9 cellular contexts compared by ENCODE assay signal in the genomic region with DNA sequence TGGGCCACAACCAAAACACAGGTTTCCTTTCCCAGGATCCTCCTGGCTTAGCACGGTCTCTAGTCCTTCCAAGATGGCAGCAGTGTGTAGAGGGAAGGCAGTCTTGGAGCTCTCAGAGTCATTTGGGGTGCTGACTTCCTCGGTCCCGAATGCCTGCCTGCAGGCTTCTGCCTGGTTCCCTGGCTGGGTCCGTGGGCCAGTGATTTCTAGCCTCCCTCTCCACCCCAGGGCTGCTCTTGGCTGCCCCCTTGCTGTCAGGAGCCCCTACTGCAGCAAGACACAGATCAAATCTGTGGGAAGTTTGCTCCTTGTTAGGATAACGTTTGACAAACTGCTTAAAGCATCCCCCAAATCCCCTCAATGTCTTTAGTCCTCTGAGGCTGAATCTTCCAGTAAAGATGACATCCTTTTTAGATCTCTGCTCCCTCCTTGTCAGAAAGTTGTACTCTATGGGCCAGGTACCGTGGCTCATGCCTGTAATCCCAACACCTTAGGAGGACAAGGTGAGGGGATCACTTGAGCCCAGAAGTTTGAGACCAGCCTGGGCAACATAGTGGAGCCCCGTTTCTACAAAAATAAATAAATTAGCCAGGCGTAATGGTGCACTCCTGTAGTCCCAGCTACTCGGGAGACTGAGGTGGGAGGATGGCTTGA.
DNase-seq lines count a peak whose midpoint lies in the region; ATAC-seq and TF ChIP-seq lines count a peak whose summit lies in the region.
"Had no signal": no experiment of that assay in that cellular context is flagged by ENCODE, and none has a peak within 500 bp of the region (broad histone marks: within the 10 kb centered on the region; RNA-seq: fewer than 3 reads in every experiment).

No MANE protein-coding gene starts in this region.

- ATAC-seq in natural killer cell (peak; percentile 49 to 82 (median 73)), GM19395 (IDR thresholded peaks at IDR 0.05; ENCODE audit: unreplicated experiment) (no peak), GM21367 (IDR thresholded peaks at IDR 0.05; ENCODE audit: unreplicated experiment) (no peak)

- no peaks in the 10 kb centered on the region for H3K27me3 ChIP-seq in endodermal cell (ENCODE audit: control insufficient read depth, insufficient read depth, low read length, poor library complexity, severe bottlenecking)
- peaks cover 0 to 37% of the 10 kb centered on the region in 2 donors for H3K27me3 ChIP-seq in tibial artery

- H3K4me3 ChIP-seq in endodermal cell (ENCODE audit: low read length) (no peak overlapping the region), tibial artery (no peak overlapping the region)

- intact Hi-C loops in natural killer cell (cut with micrococcal nuclease) (loop anchor here (2.0 to 10.0 kb wide), 2 partner anchors 62 to 96 kb away; no protein-coding TSS in a partner anchor), tibial artery (cut with DNase I; ENCODE audit: low total_unique reads) (no loop called here)

- H3K27ac ChIP-seq in endodermal cell (ENCODE audit: low read depth, low read length), result no peak overlapping the region
- H3K27ac ChIP-seq in tibial artery, result no peak overlapping the region

- no peak overlapping the region for H3K4me3 Mint-ChIP-seq in endodermal cell
- H3K4me3 Mint-ChIP-seq in natural killer cell, result no peak overlapping the region
- H3K4me3 Mint-ChIP-seq: stimulated activated naive CD8-positive, alpha-beta T cell treated with anti-CD3 and anti-CD28 coated beads, Interleukin-15, Interleukin-2, amounts not matched to agents 100 ng/mL and 50 ng/mL, for 24 hours had no signal

- H3K4me1 Mint-ChIP-seq in endodermal cell (peaks cover 2% of the 10 kb centered on the region), natural killer cell (peaks cover 0 to 11% of the 10 kb centered on the region in 2 donors)

- no peak overlapping the region for H3K9ac ChIP-seq in endodermal cell (ENCODE audit: extremely low read depth, low read length, poor library complexity, severe bottlenecking)

- H3K4me1 ChIP-seq in endodermal cell (ENCODE audit: control insufficient read depth, insufficient read depth, low read length) (no peaks in the 10 kb centered on the region), tibial artery (no peaks in the 10 kb centered on the region)

- H3K36me3 ChIP-seq in endodermal cell (ENCODE audit: control insufficient read depth, insufficient read depth, low read length) (no peaks in the 10 kb centered on the region), tibial artery (no peaks in the 10 kb centered on the region)

- TF ChIP-seq CTCF in endodermal cell (conservative IDR thresholded peaks at IDR 0.05), result peak; percentile 98
- peak; percentile 77 for TF ChIP-seq CTCF in natural killer cell (IDR thresholded peaks at IDR 0.05)
- peak; percentile 33 to 46 for TF ChIP-seq CTCF in tibial artery (IDR thresholded peaks at IDR 0.05)

- H3K27ac Mint-ChIP-seq in endodermal cell (no peak overlapping the region), natural killer cell (no peak overlapping the region)
- H3K27ac Mint-ChIP-seq: stimulated activated naive CD8-positive, alpha-beta T cell treated with anti-CD3 and anti-CD28 coated beads, Interleukin-15, Interleukin-2, amounts not matched to agents 100 ng/mL and 50 ng/mL, for 24 hours had no signal

- H3K9me3 ChIP-seq in endodermal cell (ENCODE audit: control insufficient read depth, low read length) (peaks cover 12% of the 10 kb centered on the region), tibial artery (peaks cover 0 to 5% (median 0%) of the 10 kb centered on the region in 3 donors)

- peak; percentile 42 for DNase-seq in ELR (ENCODE audit: low read depth)
- peak; percentile 8 for DNase-seq in LoVo (ENCODE audit: low spot score)
- DNase-seq in activated CD4-positive, alpha-beta T cell treated with anti-CD3 and anti-CD28 coated beads, Interleukin-2, amount 50 U/mL, for 24 hours (ENCODE audit: low read depth in 1 of 2, low spot score in 1 of 2), result peak; percentile 30 to 43
- peak; percentile 91 for DNase-seq in endodermal cell
- DNase-seq in natural killer cell, result peak; percentile 33
- DNase-seq in tibial artery, result no peak

- H3K9me3 Mint-ChIP-seq in endodermal cell (peaks cover 15% of the 10 kb centered on the region), natural killer cell (no peaks in the 10 kb centered on the region)
- H3K9me3 Mint-ChIP-seq: stimulated activated naive CD8-positive, alpha-beta T cell treated with anti-CD3 and anti-CD28 coated beads, Interleukin-15, Interleukin-2, amounts not matched to agents 100 ng/mL and 50 ng/mL, for 24 hours had no signal

- H3K27me3 Mint-ChIP-seq in endodermal cell (ENCODE audit: insufficient read depth), result peaks cover 13% of the 10 kb centered on the region
- H3K27me3 Mint-ChIP-seq in natural killer cell (ENCODE audit: low read depth in 2 of 2), result peaks cover under 1 to 7% of the 10 kb centered on the region in 2 donors

- H3K36me3 Mint-ChIP-seq in endodermal cell (ENCODE audit: low read depth), result no peaks in the 10 kb centered on the region
- H3K36me3 Mint-ChIP-seq in natural killer cell, result no peaks in the 10 kb centered on the region

- 44 to 53% methylated on average over 4 to 9 of the region's 9 CpGs for WGBS in endodermal cell (ENCODE audit: insufficient coverage in 1 of 2, insufficient read length in 1 of 2), 2 experiments

Comparison
In these comparisons a context has a peak if more than half of its experiments do, and no peak if none do; other contexts are left out.
1. DNase-seq: peak in ELR (single experiment), LoVo (single experiment), activated CD4-positive, alpha-beta T cell treated with anti-CD3 and anti-CD28 coated beads, Interleukin-2, amount 50 U/mL, for 24 hours (2 of 2), endodermal cell (single experiment) and natural killer cell (single experiment); none in tibial artery (0 of 2).
2. CTCF ChIP-seq: peak in every context shown above with its lines; median percentile 98 in endodermal cell; 77 in natural killer cell; 40 in tibial artery.
3. ATAC-seq: peak in natural killer cell (3 of 3); none in GM19395 (single experiment) and GM21367 (single experiment).